Comparison of ENCODE assay signal across 18 cellular contexts in genomic region chr9:95991326-95991725, GRCh38.
"Had no signal": no experiment of that assay in that cellular context is flagged by ENCODE, and none has a peak within 500 bp of the region (broad histone marks: within the 10 kb centered on the region; RNA-seq: fewer than 3 reads in every experiment).

No MANE protein-coding gene starts in this region.

- H3K27ac ChIP-seq: adrenal gland, colonic mucosa, epithelial cell of prostate, neural progenitor cell, ovary, skin epidermis, stomach, tibial artery, uterus had no signal

- H3K4me3 Mint-ChIP-seq: activated B cell treated with CpG ODN at 0.5 μM for 24 hours; activated CD4-positive, alpha-beta T cell treated with anti-CD3 and anti-CD28 coated beads, Interleukin-2, amount 10 ng/mL, durations not matched to agents 24 days and 14 days; activated T-helper 17 cell treated with anti-CD3 and anti-CD28 coated beads, Interleukin-2, amount 50 U/mL, for 72 hours; mesothelial cell of epicardium; neural progenitor cell had no signal

- H3K36me3 ChIP-seq: adrenal gland, colonic mucosa, ovary, uterus had no signal

- H3K27ac Mint-ChIP-seq: activated B cell treated with CpG ODN at 0.5 μM for 24 hours; activated CD4-positive, alpha-beta T cell treated with anti-CD3 and anti-CD28 coated beads, Interleukin-2, amount 10 ng/mL, durations not matched to agents 24 days and 14 days; activated T-helper 17 cell treated with anti-CD3 and anti-CD28 coated beads, Interleukin-2, amount 50 U/mL, for 72 hours; mesothelial cell of epicardium; neural progenitor cell had no signal

- DNase-seq: activated B cell treated with CpG ODN at 0.5 μM for 24 hours; activated CD4-positive, alpha-beta T cell treated with anti-CD3 and anti-CD28 coated beads, Interleukin-2, amount 10 ng/mL, durations not matched to agents 24 days and 14 days; activated CD8-positive, alpha-beta memory T cell treated with anti-CD3 and anti-CD28 coated beads for 24 hours; activated naive CD4-positive, alpha-beta T cell treated with anti-CD3 and anti-CD28 coated beads, Interleukin-2, amount 50 U/mL, for 16 hours; adrenal gland; caudate nucleus; colonic mucosa; effector CD8-positive, alpha-beta T cell; hippocampal formation; ovary; stomach; tibial artery; uterus had no signal

- H3K4me1 Mint-ChIP-seq: activated B cell treated with CpG ODN at 0.5 μM for 24 hours, mesothelial cell of epicardium, neural progenitor cell had no signal

- H3K4me3 ChIP-seq: adrenal gland, colonic mucosa, neural progenitor cell, ovary, skin epidermis, stomach, tibial artery, uterus had no signal

- H3K9me3 ChIP-seq: adrenal gland, colonic mucosa, ovary, tibial artery, uterus had no signal

- H3K4me1 ChIP-seq: adrenal gland, colonic mucosa, neural progenitor cell, stomach, tibial artery, uterus had no signal

- H3K27me3 Mint-ChIP-seq: activated B cell treated with CpG ODN at 0.5 μM for 24 hours; activated CD4-positive, alpha-beta T cell treated with anti-CD3 and anti-CD28 coated beads, Interleukin-2, amount 10 ng/mL, durations not matched to agents 24 days and 14 days; activated T-helper 17 cell treated with anti-CD3 and anti-CD28 coated beads, Interleukin-2, amount 50 U/mL, for 72 hours had no signal

- H3K9me3 Mint-ChIP-seq: activated T-helper 17 cell treated with anti-CD3 and anti-CD28 coated beads, Interleukin-2, amount 50 U/mL, for 72 hours had no signal

- H3K27me3 ChIP-seq: adrenal gland, colonic mucosa, neural progenitor cell, ovary, stomach, tibial artery, uterus had no signal
